ENCODE assay signal across 13 cellular contexts in genomic region chr2:62217421-62217820, GRCh38. TPM values are rescaled to one million over a fixed set of nuclear protein-coding genes. Genes with fewer than 3 reads are reported as not detected.
A peak's percentile ranks its signal among the peaks of the same experiment; 100 is the strongest.
DNase-seq lines count a peak whose midpoint lies in the region; ATAC-seq, FAIRE-seq and TF ChIP-seq lines count a peak whose summit lies in the region.
"Had no signal": no experiment of that assay in that cellular context is flagged by ENCODE, and none has a peak within 500 bp of the region (broad histone marks: within the 10 kb centered on the region; RNA-seq: fewer than 3 reads in every experiment).

No MANE protein-coding gene starts in this region.

- H3K4me3 Mint-ChIP-seq in GM23338, result no peak overlapping the region
- H3K4me3 Mint-ChIP-seq: H9 had no signal

- peaks cover 32% of the 10 kb centered on the region for H3K36me3 Mint-ChIP-seq in GM23338 (ENCODE audit: low read depth)

- no peaks in the 10 kb centered on the region for H3K36me3 ChIP-seq in GM23338 (ENCODE audit: insufficient read depth)
- H3K36me3 ChIP-seq in brain microvascular endothelial cell (replicated peaks), result peaks cover 3% of the 10 kb centered on the region
- peaks cover 2 to 6% of the 10 kb centered on the region in 2 experiments; a peak in 3 of 5 replicates for H3K36me3 ChIP-seq in HepG2 (replicated peaks in 1 of 2; ENCODE audit: control insufficient read depth in 1 of 2, insufficient read depth in 2 of 2, low read length in 2 of 2)
- peaks cover 0 to 9% (median 2%) of the 10 kb centered on the region in 6 donors for H3K36me3 ChIP-seq in spleen
- H3K36me3 ChIP-seq in OCI-LY7 (ENCODE audit: insufficient read depth, low read length), result peaks cover 100% of the 10 kb centered on the region

- 0 out of 2 replicates have a peak, but pooled peaks cover 4% of the 10 kb centered on the region for H3F3A ChIP-seq in GM23338 (replicated peaks; ENCODE audit: low read depth)

- 0 out of 2 replicates have a peak overlapping the region, but pooled peaks have one; percentile 20 for H3K27ac Mint-ChIP-seq in GM23338

- no peak for TF ChIP-seq RAD21 in HepG2 (CRISPR knock-in tag; IDR thresholded peaks at IDR 0.05)

- no peak for DNase-seq in GM23338 (ENCODE audit: low spot score)
- peak; percentile 33 for DNase-seq in brain microvascular endothelial cell
- DNase-seq in HepG2 (ENCODE audit: low spot score), result no peak
- no peak for DNase-seq in spleen
- no peak for DNase-seq in OCI-LY7 (ENCODE audit: low spot score)
- DNase-seq in epidermal melanocyte (ENCODE audit: insufficient read length, low spot score), result no peak
- DNase-seq in NK-92 (lab: John Stamatoyannopoulos, UW; ENCODE audit: unreplicated experiment), result no peak
- DNase-seq: amygdala, glutamatergic neuron, H9, occipital lobe had no signal

- CTCF ChIA-PET in HepG2 (lab: Yijun Ruan, JAX; ENCODE audit: low intra/inter-chr PET ratio, low total read pairs), result no interaction called here
- CTCF ChIA-PET in OCI-LY7 (lab: Charles Lee; ENCODE audit: unreplicated experiment), result no interaction called here

- H3K4me1 Mint-ChIP-seq in GM23338, result peaks cover 30% of the 10 kb centered on the region

- TF ChIP-seq EP300 in HepG2 (IDR thresholded peaks at IDR 0.05; ENCODE audit: low read depth in 2 of 2, low read length in 2 of 2) (no peak), HepG2 (CRISPR knock-in tag; IDR thresholded peaks at IDR 0.05; ENCODE audit: borderline replicate concordance) (no peak)

- TF ChIP-seq CTCF in GM23338 (conservative IDR thresholded peaks at IDR 0.05; ENCODE audit: low read depth in 2 of 2), result no peak
- no peak for TF ChIP-seq CTCF in brain microvascular endothelial cell (IDR thresholded peaks at IDR 0.05; ENCODE audit: low read depth, low read length, missing control alignments)
- TF ChIP-seq CTCF in HepG2 (CRISPR knock-in tag; IDR thresholded peaks at IDR 0.05), result no peak
- TF ChIP-seq CTCF in spleen (IDR thresholded peaks at IDR 0.05 in 8 of 11, conservative IDR thresholded peaks at IDR 0.05 in 3 of 11), result no peak
- no peak for TF ChIP-seq CTCF in OCI-LY7 (conservative IDR thresholded peaks at IDR 0.05; ENCODE audit: low read length)

- H2AFZ ChIP-seq in GM23338 (no peak overlapping the region), HepG2 (ENCODE audit: low read length) (no peak overlapping the region), OCI-LY7 (ENCODE audit: low read length) (no peak overlapping the region)

- intact Hi-C loops in HepG2 (cut with micrococcal nuclease; ENCODE audit: unreplicated experiment), result no loop called here
- intact Hi-C loops in spleen (cut with DNase I; ENCODE audit: low total_unique reads), result no loop called here
- intact Hi-C loops in OCI-LY7 (cut with micrococcal nuclease; ENCODE audit: unreplicated experiment), result no loop called here

- in situ Hi-C loops in brain microvascular endothelial cell (cut with HindIII; ENCODE audit: low pct_ligation_motif_present, low sequenced_read_pairs), result no loop called here
- in situ Hi-C loops in HepG2 (cut with HindIII; ENCODE audit: extremely low pct_ligation_motif_present, low pct_unique_long_range_greater_than_20kb), result no loop called here

- FAIRE-seq in HepG2 (lab: Jason Lieb, UNC), result no peak

- H3K4me3 ChIP-seq in GM23338 (no peak overlapping the region), brain microvascular endothelial cell (ENCODE audit: low read depth, low read length) (no peak overlapping the region), HepG2 (replicated peaks in 1 of 3; ENCODE audit: insufficient read depth in 1 of 3, low read depth in 2 of 3, low read length in 3 of 3) (no peak overlapping the region), spleen (peak overlapping the region in 1 of 8 donors; percentile 9), OCI-LY7 (ENCODE audit: low read depth, low read length, poor library complexity, severe bottlenecking) (no peak overlapping the region)

- 97% methylated on average over 10 of the region's 10 CpGs for WGBS in HepG2 (ENCODE audit: low lambda C conversion rate)
- 75 to 93% (median 87%) methylated on average over 10 of the region's 10 CpGs for WGBS in spleen, 5 donors

- H3K4me2 ChIP-seq in GM23338 (no peak overlapping the region), HepG2 (ENCODE audit: low read depth, low read length) (no peak overlapping the region), OCI-LY7 (ENCODE audit: low read length) (no peak overlapping the region)

- TF ChIP-seq POLR2A in HepG2 (IDR thresholded peaks at IDR 0.05; ENCODE audit: insufficient read depth in 1 of 2, low read depth in 2 of 2, low read length in 2 of 2) (no peak), spleen (IDR thresholded peaks at IDR 0.05) (no peak)

- H3K4me1 ChIP-seq in GM23338 (ENCODE audit: insufficient read depth) (peaks cover 53% of the 10 kb centered on the region), HepG2 (ENCODE audit: insufficient read depth, low read length) (peaks cover 55% of the 10 kb centered on the region), spleen (peaks cover 18 to 99% (median 84%) of the 10 kb centered on the region in 6 donors), OCI-LY7 (ENCODE audit: insufficient read depth, low read length, poor library complexity, severe bottlenecking) (peaks cover 3% of the 10 kb centered on the region)

- H3K9me3 ChIP-seq in HepG2 (ENCODE audit: low read length) (peaks cover 9% of the 10 kb centered on the region; the same call in 1 of the 2 replicates), spleen (peaks cover 0 to 10% (median 0%) of the 10 kb centered on the region in 8 donors), OCI-LY7 (ENCODE audit: low read length) (peaks cover 29% of the 10 kb centered on the region)

- H3K79me2 ChIP-seq in GM23338 (replicated peaks; ENCODE audit: insufficient read depth), result peaks cover 100% of the 10 kb centered on the region
- peaks cover 90% of the 10 kb centered on the region for H3K79me2 ChIP-seq in HepG2 (ENCODE audit: insufficient read depth, low read length)
- H3K79me2 ChIP-seq in OCI-LY7 (ENCODE audit: insufficient read depth, low read depth, low read length), result peaks cover 100% of the 10 kb centered on the region

- POLR2A ChIA-PET in HepG2 (lab: Yijun Ruan, JAX), result no interaction called here
- POLR2A ChIA-PET in OCI-LY7 (lab: Charles Lee), result interaction anchor here (0.5 to 0.6 kb wide), 2 partner anchors 160 to 328 kb away, joined by 3 to 5 read pairs; no protein-coding TSS in a partner anchor

- H3K27me3 Mint-ChIP-seq in GM23338 (ENCODE audit: insufficient read depth, low read depth, poor library complexity), result peaks cover 5% of the 10 kb centered on the region

- H4K20me1 ChIP-seq in GM23338 (replicated peaks; ENCODE audit: insufficient read depth) (peaks cover 57% of the 10 kb centered on the region), HepG2 (ENCODE audit: insufficient read depth, low read length) (peaks cover 90% of the 10 kb centered on the region), OCI-LY7 (ENCODE audit: insufficient read depth, low read length) (peaks cover 37% of the 10 kb centered on the region)

- H3K9me3 Mint-ChIP-seq in GM23338, result peaks cover 12% of the 10 kb centered on the region; the same call in 2 of the 3 replicates

- H3K9ac ChIP-seq in HepG2 (ENCODE audit: insufficient read depth, low read depth, low read length), result no peak overlapping the region

- peak; percentile 43 for ATAC-seq in GM23338
- ATAC-seq in HepG2, result no peak
- no peak for ATAC-seq in GM19397 (IDR thresholded peaks at IDR 0.05; ENCODE audit: unreplicated experiment)

- H3K27me3 ChIP-seq in GM23338 (ENCODE audit: insufficient read depth) (no peaks in the 10 kb centered on the region), brain microvascular endothelial cell (replicated peaks) (no peaks in the 10 kb centered on the region), HepG2 (ENCODE audit: control insufficient read depth in 1 of 2, insufficient read depth in 2 of 2, low read length in 2 of 2) (no peaks in the 10 kb centered on the region), spleen (replicated peaks in 1 of 7) (no peaks in the 10 kb centered on the region)

- H3K9me2 ChIP-seq in GM23338 (ENCODE audit: insufficient read depth) (no peaks in the 10 kb centered on the region), OCI-LY7 (ENCODE audit: insufficient read depth, low read length) (no peaks in the 10 kb centered on the region)

- BruUV-seq in HepG2 (replicated peaks; lab: Mats Ljungman, UMichigan) (no TSS peak), OCI-LY7 (replicated peaks; lab: Mats Ljungman, UMichigan) (no TSS peak)

- no peak overlapping the region; the same call in 1 of the 2 replicates for H3K27ac ChIP-seq in GM23338 (ENCODE audit: low read depth)
- peak overlapping the region; percentile 85 for H3K27ac ChIP-seq in brain microvascular endothelial cell
- H3K27ac ChIP-seq in HepG2 (ENCODE audit: extremely low read length, insufficient read depth, low read length), result no peak overlapping the region
- peak overlapping the region in 7 of 8 donors; percentile 47 to 75 (median 56) for H3K27ac ChIP-seq in spleen
- H3K27ac ChIP-seq in OCI-LY7 (ENCODE audit: low read depth, low read length, poor library complexity, severe bottlenecking), result no peak overlapping the region
- H3K27ac ChIP-seq: C4-2B had no signal

RNA-seq across cellular contexts. Expression of gene B3GNT2, which starts 21.5 kb away (rescaled TPM):
- total RNA-seq in GM23338 (2014; rRNA removed; shearing (Covaris generic)), result 70.4 and 73.1 TPM in 2 replicates
- 32.3 and 35.5 TPM in 2 replicates for polyA plus RNA-seq in GM23338 (2016; fragmentation: Nextera tagmentation; extraction: Ambion mirVana)
- 19.5 and 28.5 TPM in 2 replicates for total RNA-seq in HepG2 (2016; rRNA removed; fragmentation: Illumina TruSeq; extraction: Trizol)
- total RNA-seq in HepG2 (2016; cell fraction: cytosol; rRNA removed; fragmentation: Illumina TruSeq; extraction: Trizol; ENCODE audit: low read depth), result 5.6 and 5.7 TPM in 2 replicates
- total RNA-seq in HepG2 (2016; cell fraction: insoluble cytoplasmic fraction; rRNA removed; fragmentation: Illumina TruSeq; extraction: Trizol), result 19.3 and 27.8 TPM in 2 replicates
- 13.3 and 14.8 TPM in 2 replicates for total RNA-seq in HepG2 (2016; cell fraction: membrane; rRNA removed; fragmentation: Illumina TruSeq; extraction: Trizol)
- 27.5 and 28.5 TPM in 2 replicates for total RNA-seq in HepG2 (2016; cell fraction: nucleus; rRNA removed; fragmentation: Illumina TruSeq; extraction: Trizol)
- 26.3 and 29.3 TPM in 2 replicates for polyA plus RNA-seq in HepG2 (2011; rRNA removed)
- 15.9 and 28.7 TPM in 2 replicates for polyA plus RNA-seq in HepG2 (2011; cell fraction: cytosol; rRNA removed)
- 7.3 and 11.3 TPM in 2 replicates for polyA plus RNA-seq in HepG2 (2011; cell fraction: nucleus; rRNA removed)
- polyA plus RNA-seq in HepG2 (2012), result 54.4 and 58.5 TPM in 2 replicates
- 1.4 and 1.7 TPM in 2 replicates for polyA plus RNA-seq in HepG2 (2016; cell fraction: cytosol; fragmentation: Illumina TruSeq; extraction: Trizol; ENCODE audit: low read depth)
- 17.4 and 17.6 TPM in 2 replicates for polyA plus RNA-seq in HepG2 (2016; cell fraction: insoluble cytoplasmic fraction; fragmentation: Illumina TruSeq; extraction: Trizol; ENCODE audit: low read depth)
- 5.6 and 5.8 TPM in 2 replicates for polyA plus RNA-seq in HepG2 (2016; cell fraction: membrane; fragmentation: Illumina TruSeq; extraction: Trizol; ENCODE audit: low read depth)
- polyA plus RNA-seq in HepG2 (2016; cell fraction: nucleus; fragmentation: Illumina TruSeq; extraction: Trizol; ENCODE audit: insufficient read depth, low read depth), result 29.6 and 33.7 TPM in 2 replicates
- 11.0 and 33.8 TPM in 2 replicates for polyA minus RNA-seq in HepG2 (2011; rRNA and poly(A)+ RNA removed; ENCODE audit: low replicate concordance)
- 29.1 and 41.9 TPM in 2 replicates for polyA minus RNA-seq in HepG2 (2011; cell fraction: cytosol; rRNA and poly(A)+ RNA removed)
- 28.5 and 42.8 TPM in 2 replicates for polyA minus RNA-seq in HepG2 (2011; cell fraction: nucleus; rRNA and poly(A)+ RNA removed)
- total RNA-seq in spleen, result 10 to 100 TPM; 21.3 to 40.3 (median 28.9) TPM
- polyA plus RNA-seq in spleen, result 10 to 100 TPM in 1 of 3 donors, 1 to 10 TPM in 2; 6.5 to 11.3 (median 8.5) TPM
- total RNA-seq in OCI-LY7 (2014; rRNA removed; shearing (Covaris generic)), result 63.0 and 65.8 TPM in 2 replicates
- 47.9 and 51.1 TPM in 2 replicates for total RNA-seq in OCI-LY7 (2022)

Comparison
In these comparisons a context has a peak if more than half of its experiments do, and no peak if none do; other contexts are left out.
1. H3K27ac ChIP-seq: peak in brain microvascular endothelial cell (single experiment) and spleen (7 of 8); none in GM23338 (single experiment), HepG2 (single experiment) and OCI-LY7 (single experiment).